8 cellular contexts compared by ENCODE assay signal in genomic region chr2:231514951-231515297, GRCh38. TPM values are rescaled to one million over a fixed set of nuclear protein-coding genes. Genes with fewer than 3 reads are reported as not detected.
DNase-seq lines count a peak whose midpoint lies in the region; ATAC-seq and TF ChIP-seq lines count a peak whose summit lies in the region.

No MANE protein-coding gene starts in this region.

- in situ Hi-C loops in gastrocnemius medialis (cut with MboI; ENCODE audit: low sequenced_read_pairs in 4 of 4), result loop anchor here in 1 of 4 donors (10.0 kb wide), 1 partner anchor 90 kb away; no protein-coding TSS in a partner anchor

- no peaks in the 10 kb centered on the region for H3K27me3 ChIP-seq in SJSA1 (replicated peaks)
- no peaks in the 10 kb centered on the region for H3K27me3 ChIP-seq in gastrocnemius medialis

- H3K27ac ChIP-seq in SJSA1 (peak overlapping the region; percentile 42; the same call in 1 of the 2 replicates), gastrocnemius medialis (peak overlapping the region; percentile 92 to 99 (median 96))

- H3K4me3 ChIP-seq in SJSA1 (peak overlapping the region; percentile 58), fibroblast of pulmonary artery (replicated peaks; ENCODE audit: low read depth, low read length) (peak overlapping the region; percentile 82), gastrocnemius medialis (peak overlapping the region; percentile 75 to 97 (median 89))

- peak; percentile 2 for ATAC-seq in GM18858 (IDR thresholded peaks at IDR 0.05; ENCODE audit: unreplicated experiment)
- ATAC-seq in gastrocnemius medialis, result peak; percentile 18 to 19
- no peak for ATAC-seq in HG03280 (IDR thresholded peaks at IDR 0.05; ENCODE audit: unreplicated experiment)
- no peak for ATAC-seq in HG03571 (IDR thresholded peaks at IDR 0.05; ENCODE audit: unreplicated experiment)
- ATAC-seq in GM21825 (IDR thresholded peaks at IDR 0.05; ENCODE audit: unreplicated experiment), result no peak

- H3K4me1 ChIP-seq in SJSA1 (replicated peaks) (peaks cover 6% of the 10 kb centered on the region), gastrocnemius medialis (peaks cover 6 to 21% of the 10 kb centered on the region in 2 donors)

- intact Hi-C loops in gastrocnemius medialis (cut with DNase I; ENCODE audit: low total_unique reads), result loop anchor here (1.0 to 5.0 kb wide), 4 partner anchors 42 to 192 kb away; partner anchors contain the start of gene NCL

- no peaks in the 10 kb centered on the region for H3K9me3 ChIP-seq in SJSA1 (replicated peaks)
- H3K9me3 ChIP-seq in gastrocnemius medialis, result no peaks in the 10 kb centered on the region

- H3K36me3 ChIP-seq in SJSA1 (no peaks in the 10 kb centered on the region), gastrocnemius medialis (no peaks in the 10 kb centered on the region)

- DNase-seq in SJSA1 (ENCODE audit: low read depth in 1 of 2, low spot score in 2 of 2) (no peak), fibroblast of pulmonary artery (ENCODE audit: low read depth) (no peak), gastrocnemius medialis (no peak)
- no peak for DNase-seq in stimulated activated CD4-positive, alpha-beta T cell treated with anti-CD3 and anti-CD28 coated beads, Interleukin-4, amount 100 ng/mL, for 1 hour

- TF ChIP-seq CTCF in fibroblast of pulmonary artery (IDR thresholded peaks at IDR 0.05; ENCODE audit: low read length, missing control alignments) (no peak), gastrocnemius medialis (IDR thresholded peaks at IDR 0.05 in 4 of 5, conservative IDR thresholded peaks at IDR 0.05 in 1 of 5) (no peak)

- no peak for TF ChIP-seq POLR2A in gastrocnemius medialis (IDR thresholded peaks at IDR 0.05)

RNA-seq across cellular contexts. Expression of gene NMUR1, which starts 15.3 kb away (rescaled TPM):
- total RNA-seq in SJSA1 (2014; rRNA removed; shearing (Covaris generic)), result 0.21 and 1.0 TPM in 2 replicates
- total RNA-seq in gastrocnemius medialis, result under 1 TPM in 1 of 4 donors, not detected in 3; 0.07 TPM

RNA-seq across cellular contexts. Expression of gene NCL, which starts 50.6 kb away (rescaled TPM):
- total RNA-seq in SJSA1 (2014; rRNA removed; shearing (Covaris generic)), result 257 and 292 TPM in 2 replicates
- total RNA-seq in gastrocnemius medialis, result 100 to 1,000 TPM in 3 of 4 donors, 10 to 100 TPM in 1; 48.8 to 174 (median 124) TPM

Comparison
In these comparisons a context has a peak if more than half of its experiments do, and no peak if none do; other contexts are left out.
1. ATAC-seq: peak in GM18858 (single experiment) and gastrocnemius medialis (2 of 2); none in HG03280 (single experiment), HG03571 (single experiment) and GM21825 (single experiment).
2. Peak in every context shown above with its lines, with median percentiles within 50 percentile points of each other: H3K4me3 ChIP-seq.